Comparison of ENCODE assay signal across 1 cellular context in genomic region chr5:171648279-171648774, GRCh38.
TF ChIP-seq lines count a peak whose summit lies in the region.

No MANE protein-coding gene starts in this region.

TF ChIP-seq in IMR-90, 13 proteins besides CTCF, POLR2A, EP300 and RAD21 (continued from another document):
- no peak for TF ChIP-seq ELK1 (IDR thresholded peaks at IDR 0.05; ENCODE audit: borderline replicate concordance, low read depth, low read length)
- TF ChIP-seq MXI1 (IDR thresholded peaks at IDR 0.05; ENCODE audit: borderline replicate concordance, low read depth, low read length): no peak
